Comparison of ENCODE assay signal across 8 cellular contexts in genomic region chr17:36937961-36938565, GRCh38. TPM values are rescaled to one million over a fixed set of nuclear protein-coding genes. Genes with fewer than 3 reads are reported as not detected.
DNase-seq lines count a peak whose midpoint lies in the region; ATAC-seq and TF ChIP-seq lines count a peak whose summit lies in the region.

No MANE protein-coding gene starts in this region.

- H3K27me3 ChIP-seq in stomach = peaks cover 93 to 100% (median 100%) of the 10 kb centered on the region in 3 donors
- H3K27me3 ChIP-seq in WERI-Rb-1 (ENCODE audit: insufficient read depth, low read depth, severe bottlenecking) = peaks cover 97% of the 10 kb centered on the region

- H3K4me1 ChIP-seq in stomach = peaks cover 66 to 88% (median 80%) of the 10 kb centered on the region in 4 donors

- no peaks in the 10 kb centered on the region for H3K36me3 ChIP-seq in stomach
- H3K36me3 ChIP-seq in WERI-Rb-1 = no peaks in the 10 kb centered on the region

- H3K27me3 Mint-ChIP-seq in activated T-helper 1 cell treated with anti-CD3 and anti-CD28 coated beads, Interleukin-12 subunit alpha, Interleukin-12 subunit beta, Interleukin-2, Interleukin-4 antibody, amounts not matched to agents 30 ng/mL and 10 ng/mL and 1 ng/mL, durations not matched to agents 14 hours and 24 hours and 36 hours (ENCODE audit: insufficient read depth) = peaks cover 70% of the 10 kb centered on the region

- POLR2A ChIA-PET in GM10248 (lab: Yijun Ruan, JAX) = no interaction called here

- TF ChIP-seq POLR2A in stomach (IDR thresholded peaks at IDR 0.05) = no peak

- no peak overlapping the region for H3K27ac ChIP-seq in 22Rv1
- H3K27ac ChIP-seq in stomach = no peak overlapping the region
- H3K27ac ChIP-seq in WERI-Rb-1 = no peak overlapping the region

- no peak for TF ChIP-seq EP300 in stomach (IDR thresholded peaks at IDR 0.05)

- H3K9me3 ChIP-seq in stomach (peaks cover 0 to 5% (median 0%) of the 10 kb centered on the region in 4 donors), WERI-Rb-1 (ENCODE audit: severe bottlenecking) (peaks cover 9% of the 10 kb centered on the region)

- peak overlapping the region; percentile 79 for H3K27ac Mint-ChIP-seq in activated T-helper 1 cell treated with anti-CD3 and anti-CD28 coated beads, Interleukin-12 subunit alpha, Interleukin-12 subunit beta, Interleukin-2, Interleukin-4 antibody, amounts not matched to agents 30 ng/mL and 10 ng/mL and 1 ng/mL, durations not matched to agents 14 hours and 24 hours and 36 hours

- intact Hi-C loops in activated T-helper 1 cell treated with anti-CD3 and anti-CD28 coated beads, Interleukin-12 subunit alpha, Interleukin-12 subunit beta, Interleukin-2, Interleukin-4 antibody, amounts not matched to agents 30 ng/mL and 10 ng/mL and 1 ng/mL, durations not matched to agents 14 hours and 24 hours and 36 hours (cut with micrococcal nuclease) = loop anchor here (5.0 kb wide), 2 partner anchors 131 to 804 kb away; no protein-coding TSS in a partner anchor
- intact Hi-C loops in stomach (cut with DNase I; ENCODE audit: low total_unique reads) = no loop called here

- H3K9me3 Mint-ChIP-seq in activated T-helper 1 cell treated with anti-CD3 and anti-CD28 coated beads, Interleukin-12 subunit alpha, Interleukin-12 subunit beta, Interleukin-2, Interleukin-4 antibody, amounts not matched to agents 30 ng/mL and 10 ng/mL and 1 ng/mL, durations not matched to agents 14 hours and 24 hours and 36 hours = no peaks in the 10 kb centered on the region

- no peaks in the 10 kb centered on the region for H3K36me3 Mint-ChIP-seq in activated T-helper 1 cell treated with anti-CD3 and anti-CD28 coated beads, Interleukin-12 subunit alpha, Interleukin-12 subunit beta, Interleukin-2, Interleukin-4 antibody, amounts not matched to agents 30 ng/mL and 10 ng/mL and 1 ng/mL, durations not matched to agents 14 hours and 24 hours and 36 hours (ENCODE audit: low read depth)

- CTCF ChIA-PET in GM10248 (lab: Yijun Ruan, JAX) = interaction anchor here (0.7 to 1.4 kb wide), 4 partner anchors 11 to 435 kb away, joined by 3 to 4 read pairs (median 3); no protein-coding TSS in a partner anchor

- DNase-seq in GM10248 (ENCODE audit: extremely low spot score) (peak; percentile 56), islet precursor cell (peak; percentile 81), NCI-H1930 (lab: John Stamatoyannopoulos, UW) (no peak), stomach (no peak), WERI-Rb-1 (no peak)
- DNase-seq in activated T-helper 1 cell treated with anti-CD3 and anti-CD28 coated beads, Interleukin-12 subunit alpha, Interleukin-12 subunit beta, Interleukin-2, Interleukin-4 antibody, amounts not matched to agents 30 ng/mL and 10 ng/mL and 1 ng/mL, durations not matched to agents 14 hours and 24 hours and 36 hours (ENCODE audit: low spot score) = no peak

- TF ChIP-seq CTCF in 22Rv1 (IDR thresholded peaks at IDR 0.05) (0 out of 2 replicates have a peak, but pooled peaks have one; percentile 14), GM10248 (IDR thresholded peaks at IDR 0.05; ENCODE audit: control extremely low read depth, extremely low read depth, low read depth, missing control alignments) (no peak), stomach (IDR thresholded peaks at IDR 0.05) (no peak), WERI-Rb-1 (IDR thresholded peaks at IDR 0.05; ENCODE audit: low read depth, low read length) (no peak)

- 2 to 4% (median 3%) methylated on average over 25 to 35 of the region's 35 CpGs for WGBS in stomach, 5 donors

- ATAC-seq in HG03460 (IDR thresholded peaks at IDR 0.05; ENCODE audit: unreplicated experiment) = no peak

- H3K4me1 Mint-ChIP-seq in activated T-helper 1 cell treated with anti-CD3 and anti-CD28 coated beads, Interleukin-12 subunit alpha, Interleukin-12 subunit beta, Interleukin-2, Interleukin-4 antibody, amounts not matched to agents 30 ng/mL and 10 ng/mL and 1 ng/mL, durations not matched to agents 14 hours and 24 hours and 36 hours (ENCODE audit: low read depth) = peaks cover 32% of the 10 kb centered on the region

- H3K4me3 ChIP-seq in stomach (peak overlapping the region in 2 of 4 donors; percentile 16 to 39), WERI-Rb-1 (ENCODE audit: low read depth, low read length) (no peak overlapping the region)

- peak overlapping the region; percentile 73 for H3K4me3 Mint-ChIP-seq in activated T-helper 1 cell treated with anti-CD3 and anti-CD28 coated beads, Interleukin-12 subunit alpha, Interleukin-12 subunit beta, Interleukin-2, Interleukin-4 antibody, amounts not matched to agents 30 ng/mL and 10 ng/mL and 1 ng/mL, durations not matched to agents 14 hours and 24 hours and 36 hours

RNA-seq across cellular contexts. Expression of gene LHX1, which starts 0.8 kb away (rescaled TPM):
- total RNA-seq in activated T-helper 1 cell treated with anti-CD3 and anti-CD28 coated beads, Interleukin-12 subunit alpha, Interleukin-12 subunit beta, Interleukin-2, Interleukin-4 antibody, amounts not matched to agents 30 ng/mL and 10 ng/mL and 1 ng/mL, durations not matched to agents 14 hours and 24 hours and 36 hours = 0.17 and 0.36 TPM in 2 replicates
- total RNA-seq in stomach = not detected
- polyA plus RNA-seq in stomach = not detected

RNA-seq across cellular contexts. Expression of gene AATF, which starts 10.7 kb away (rescaled TPM):
- 110 and 119 TPM in 2 replicates for total RNA-seq in activated T-helper 1 cell treated with anti-CD3 and anti-CD28 coated beads, Interleukin-12 subunit alpha, Interleukin-12 subunit beta, Interleukin-2, Interleukin-4 antibody, amounts not matched to agents 30 ng/mL and 10 ng/mL and 1 ng/mL, durations not matched to agents 14 hours and 24 hours and 36 hours
- 10 to 100 TPM in 4 of 5 donors, 1 to 10 TPM in 1; 5.3 to 52.7 (median 20.2) TPM for total RNA-seq in stomach
- polyA plus RNA-seq in stomach = 10 to 100 TPM; 27.9 to 45.8 (median 36.6) TPM

Comparison
In these comparisons a context has a peak if more than half of its experiments do, and no peak if none do; other contexts are left out.
1. DNase-seq: peak in GM10248 (single experiment) and islet precursor cell (single experiment); none in activated T-helper 1 cell treated with anti-CD3 and anti-CD28 coated beads, Interleukin-12 subunit alpha, Interleukin-12 subunit beta, Interleukin-2, Interleukin-4 antibody, amounts not matched to agents 30 ng/mL and 10 ng/mL and 1 ng/mL, durations not matched to agents 14 hours and 24 hours and 36 hours (single experiment), NCI-H1930 (0 of 2), stomach (single experiment) and WERI-Rb-1 (single experiment).